Comparison of ENCODE assay signal across 8 cellular contexts in the genomic region with DNA sequence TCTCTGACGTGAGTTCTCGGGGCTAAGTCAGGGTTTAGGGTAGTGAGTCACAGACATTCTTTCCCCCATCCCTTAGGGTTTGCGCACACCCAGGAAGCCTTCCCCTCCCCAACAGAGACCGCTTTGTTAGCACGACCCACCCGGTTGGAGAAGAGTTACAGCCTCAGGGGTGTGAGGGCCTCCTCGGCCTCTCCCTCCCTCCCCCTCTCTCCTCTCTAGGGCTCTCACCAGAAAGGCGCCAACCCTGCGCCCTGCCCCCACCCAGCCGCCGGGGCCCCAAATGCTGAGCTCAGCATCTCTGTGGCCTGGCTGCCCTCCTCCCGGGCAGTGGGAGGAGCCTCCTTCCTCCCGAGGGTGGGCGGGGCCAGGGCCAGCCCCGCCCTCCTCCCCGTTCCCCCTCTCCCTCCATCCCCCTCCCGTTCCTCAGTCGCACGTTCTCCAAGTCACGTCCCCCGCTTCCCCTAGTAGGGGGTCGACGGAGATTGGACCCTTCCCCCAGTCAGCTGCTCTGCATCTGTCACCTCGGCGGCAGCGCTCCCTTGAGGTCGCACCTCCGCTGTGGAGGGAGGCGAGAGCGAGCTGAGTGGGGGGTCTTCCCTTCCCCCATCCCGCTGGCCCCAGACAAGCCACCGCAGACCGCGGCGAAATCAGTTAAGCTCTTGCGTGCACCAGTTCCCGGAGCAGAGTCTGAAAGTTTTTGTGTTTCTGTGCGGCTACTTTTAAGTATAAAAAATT. TPM values are rescaled to one million over a fixed set of nuclear protein-coding genes. Genes with fewer than 3 reads are reported as not detected.
DNase-seq lines count a peak whose midpoint lies in the region; ATAC-seq, FAIRE-seq and TF ChIP-seq lines count a peak whose summit lies in the region.

No MANE protein-coding gene starts in this region.

- H3K36me3 ChIP-seq in RWPE2 (ENCODE audit: low read depth) (no peaks in the 10 kb centered on the region), neutrophil (no peaks in the 10 kb centered on the region), testis (ENCODE audit: low read depth, missing control alignments) (no peaks in the 10 kb centered on the region)

- no peak for FAIRE-seq in frontal cortex (lab: Jason Lieb, UNC)

- H3K9me3 ChIP-seq in RWPE2 (ENCODE audit: severe bottlenecking) (no peaks in the 10 kb centered on the region), neutrophil (no peaks in the 10 kb centered on the region), testis (no peaks in the 10 kb centered on the region)

- peak overlapping the region; percentile 11 for H3K4me3 ChIP-seq in RWPE2 (ENCODE audit: severe bottlenecking)
- peak overlapping the region; percentile 62 to 65 for H3K4me3 ChIP-seq in neutrophil (ENCODE audit: low read depth in 1 of 2, low read length in 1 of 2)
- peak overlapping the region; percentile 57 to 70 for H3K4me3 ChIP-seq in testis

- in situ Hi-C loops in Caki2 (cut with HindIII; ENCODE audit: low pct_unique_long_range_greater_than_20kb, low sequenced_read_pairs): no loop called here

- H3K4me1 ChIP-seq in RWPE2 (ENCODE audit: insufficient read depth, poor library complexity, severe bottlenecking) (peaks cover 63% of the 10 kb centered on the region), neutrophil (ENCODE audit: control insufficient read depth in 1 of 2, insufficient read depth in 1 of 2, low read depth in 1 of 2, low read length in 1 of 2) (peaks cover 21 to 28% of the 10 kb centered on the region in 2 experiments), testis (peaks cover 47% of the 10 kb centered on the region)

- peak overlapping the region; percentile 99 for H3K27ac ChIP-seq in RWPE2 (ENCODE audit: poor library complexity, severe bottlenecking)
- H3K27ac ChIP-seq in neutrophil: peak overlapping the region; percentile 22
- peak overlapping the region; percentile 87 to 94 for H3K27ac ChIP-seq in testis

- peak; percentile 5 for TF ChIP-seq POLR2A in testis (IDR thresholded peaks at IDR 0.05)

- ATAC-seq in GM21390 (IDR thresholded peaks at IDR 0.05; ENCODE audit: unreplicated experiment): peak; percentile 51
- ATAC-seq in RWPE2 (ENCODE audit: low read depth): peak; percentile 84

- H3K27me3 ChIP-seq in RWPE2 (ENCODE audit: insufficient read depth, poor library complexity, severe bottlenecking) (no peaks in the 10 kb centered on the region), neutrophil (no peaks in the 10 kb centered on the region), testis (no peaks in the 10 kb centered on the region)

- intact Hi-C loops in testis (cut with DNase I; ENCODE audit: low total_unique reads): no loop called here

- DNase-seq in Caki2 (ENCODE audit: low read depth) (peak; percentile 92), HUDEP-2 (lab: John Stamatoyannopoulos, UW; ENCODE audit: unreplicated experiment in 76 of 76) (peak in 74 of 76 experiments; percentile 23 to 90 (median 76)), RWPE2 (ENCODE audit: low spot score) (peak; percentile 98), activated gamma-delta T cell treated with Interleukin-2 at 50 U/mL for 16 hours (peak; percentile 78), frontal cortex (ENCODE audit: low spot score in 2 of 2) (peak; percentile 70 to 91), testis (peak; percentile 83)

- no peak for TF ChIP-seq CTCF in RWPE2 (IDR thresholded peaks at IDR 0.05; ENCODE audit: poor library complexity, severe bottlenecking)
- TF ChIP-seq CTCF in neutrophil (IDR thresholded peaks at IDR 0.05): no peak
- no peak for TF ChIP-seq CTCF in testis (IDR thresholded peaks at IDR 0.05)

- WGBS in testis, 2 donors: 4 to 9% methylated on average over 21 to 36 of the region's 38 CpGs

RNA-seq across cellular contexts. Expression of a gene that starts 13.0 kb away (rescaled TPM):
- total RNA-seq in Caki2 (2014; rRNA removed; shearing (Covaris generic); ENCODE audit: low replicate concordance): 408 and 445 TPM in 2 replicates
- 26.5 TPM for total RNA-seq in frontal cortex
- 10 to 100 TPM; 69.6 to 94.3 TPM for total RNA-seq in testis
- polyA plus RNA-seq in testis (ENCODE audit: insufficient read depth, low read depth, low replicate concordance): 46.6 TPM

RNA-seq across cellular contexts. Expression of a gene that starts 44.7 kb away (rescaled TPM):
- total RNA-seq in Caki2 (2014; rRNA removed; shearing (Covaris generic); ENCODE audit: low replicate concordance): 55.1 and 82.7 TPM in 2 replicates
- total RNA-seq in frontal cortex (25.7 TPM), testis (10 to 100 TPM; 48.8 to 58.3 TPM)
- 47.4 TPM for polyA plus RNA-seq in testis (ENCODE audit: insufficient read depth, low read depth, low replicate concordance)

RNA-seq across cellular contexts. Expression of a gene that starts 44.9 kb away (rescaled TPM):
- total RNA-seq in Caki2 (2014; rRNA removed; shearing (Covaris generic); ENCODE audit: low replicate concordance): 279 and 280 TPM in 2 replicates
- total RNA-seq in frontal cortex (26.1 TPM), testis (10 to 100 TPM; 43.8 to 47.9 TPM)
- 96.0 TPM for polyA plus RNA-seq in testis (ENCODE audit: insufficient read depth, low read depth, low replicate concordance)

Comparison
In these comparisons a context has a peak if more than half of its experiments do, and no peak if none do; other contexts are left out.
1. Peak in every context shown above with its lines: DNase-seq, ATAC-seq, H3K4me3 ChIP-seq and H3K27ac ChIP-seq.
2. H3K27ac ChIP-seq: peak in every context shown above with its lines; median percentile 99 in RWPE2; 90 in testis; 22 in neutrophil.
3. H3K4me3 ChIP-seq: peak in every context shown above with its lines; median percentile 64 in neutrophil; 64 in testis; 11 in RWPE2.